Comparison of ENCODE assay signal across 1 cellular context in genomic region chr7:102079140-102080002, GRCh38.
TF ChIP-seq lines count a peak whose summit lies in the region.

No MANE protein-coding gene starts in this region.

TF ChIP-seq in GM23338, 12 proteins besides CTCF, POLR2A, EP300 and RAD21 (continued from another document):
- TF ChIP-seq, protein P1, sequence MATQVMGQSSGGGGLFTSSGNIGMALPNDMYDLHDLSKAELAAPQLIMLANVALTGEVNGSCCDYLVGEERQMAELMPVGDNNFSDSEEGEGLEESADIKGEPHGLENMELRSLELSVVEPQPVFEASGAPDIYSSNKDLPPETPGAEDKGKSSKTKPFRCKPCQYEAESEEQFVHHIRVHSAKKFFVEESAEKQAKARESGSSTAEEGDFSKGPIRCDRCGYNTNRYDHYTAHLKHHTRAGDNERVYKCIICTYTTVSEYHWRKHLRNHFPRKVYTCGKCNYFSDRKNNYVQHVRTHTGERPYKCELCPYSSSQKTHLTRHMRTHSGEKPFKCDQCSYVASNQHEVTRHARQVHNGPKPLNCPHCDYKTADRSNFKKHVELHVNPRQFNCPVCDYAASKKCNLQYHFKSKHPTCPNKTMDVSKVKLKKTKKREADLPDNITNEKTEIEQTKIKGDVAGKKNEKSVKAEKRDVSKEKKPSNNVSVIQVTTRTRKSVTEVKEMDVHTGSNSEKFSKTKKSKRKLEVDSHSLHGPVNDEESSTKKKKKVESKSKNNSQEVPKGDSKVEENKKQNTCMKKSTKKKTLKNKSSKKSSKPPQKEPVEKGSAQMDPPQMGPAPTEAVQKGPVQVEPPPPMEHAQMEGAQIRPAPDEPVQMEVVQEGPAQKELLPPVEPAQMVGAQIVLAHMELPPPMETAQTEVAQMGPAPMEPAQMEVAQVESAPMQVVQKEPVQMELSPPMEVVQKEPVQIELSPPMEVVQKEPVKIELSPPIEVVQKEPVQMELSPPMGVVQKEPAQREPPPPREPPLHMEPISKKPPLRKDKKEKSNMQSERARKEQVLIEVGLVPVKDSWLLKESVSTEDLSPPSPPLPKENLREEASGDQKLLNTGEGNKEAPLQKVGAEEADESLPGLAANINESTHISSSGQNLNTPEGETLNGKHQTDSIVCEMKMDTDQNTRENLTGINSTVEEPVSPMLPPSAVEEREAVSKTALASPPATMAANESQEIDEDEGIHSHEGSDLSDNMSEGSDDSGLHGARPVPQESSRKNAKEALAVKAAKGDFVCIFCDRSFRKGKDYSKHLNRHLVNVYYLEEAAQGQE (IDR thresholded peaks at IDR 0.05; ENCODE audit: unreplicated experiment), result no peak
